Comparison of ENCODE assay signal across 9 cellular contexts in the genomic region with DNA sequence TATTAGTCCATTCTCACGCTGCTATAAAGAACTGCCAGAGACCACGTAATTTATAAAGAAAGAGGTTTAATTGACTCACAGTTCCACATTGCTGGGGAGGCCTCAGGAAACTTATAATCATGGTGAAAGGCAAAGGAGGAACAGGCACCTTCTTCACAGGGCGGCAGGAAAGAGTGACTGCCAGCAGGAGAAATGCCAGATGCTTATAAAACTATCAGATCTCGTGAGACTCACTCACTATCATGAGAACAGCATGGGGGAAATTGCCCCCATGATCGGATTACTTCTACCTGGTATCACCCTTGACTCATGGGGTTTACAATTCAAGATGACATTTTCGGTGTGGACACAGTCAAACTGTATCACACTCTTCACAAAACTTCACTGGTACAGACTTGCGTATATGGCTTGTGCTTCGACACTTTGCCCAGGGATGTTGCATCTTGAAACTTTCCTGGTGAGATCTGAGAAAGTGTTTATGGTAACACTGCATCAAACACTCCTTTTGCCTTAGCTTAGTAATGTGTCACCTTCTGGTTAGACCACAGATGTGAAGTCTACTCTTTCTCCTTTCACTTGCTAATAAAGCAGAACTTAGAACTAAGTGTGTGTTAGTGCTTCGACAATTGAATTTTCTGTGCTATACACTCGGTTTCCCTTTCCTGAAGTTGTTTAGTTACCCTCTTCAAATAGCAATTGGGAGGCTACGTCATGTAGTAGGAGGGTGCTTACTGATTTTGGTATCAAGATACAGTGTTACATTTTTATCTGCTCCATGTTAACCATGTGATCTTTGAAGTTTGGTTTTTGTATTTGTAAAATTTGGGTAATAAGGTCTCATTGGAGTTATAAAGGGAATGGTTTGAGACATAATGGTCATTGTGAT.
A peak's percentile ranks its signal among the peaks of the same experiment; 100 is the strongest.
DNase-seq lines count a peak whose midpoint lies in the region; ATAC-seq and FAIRE-seq lines count a peak whose summit lies in the region.
"Had no signal": no experiment of that assay in that cellular context is flagged by ENCODE, and none has a peak within 500 bp of the region (broad histone marks: within the 10 kb centered on the region; RNA-seq: fewer than 3 reads in every experiment).

No MANE protein-coding gene starts in this region.

- 69 to 85% (median 70%) methylated on average over 11 of the region's 11 CpGs for WGBS in small intestine, 3 donors

- peak overlapping the region; percentile 82 for H3K27ac Mint-ChIP-seq in activated CD8-positive, alpha-beta T cell treated with anti-CD3 and anti-CD28 coated beads, Interleukin-2, amount 10 ng/mL, durations not matched to agents 7 days and 5 days

- CTCF ChIA-PET in activated CD8-positive, alpha-beta T cell treated with anti-CD3 and anti-CD28 coated beads, Interleukin-2, amount 10 ng/mL, durations not matched to agents 7 days and 5 days (lab: Charles Lee): interaction anchor here (1.0 to 3.8 kb wide), 5 partner anchors 16 to 615 kb away, joined by 3 to 20 read pairs (median 4); no protein-coding TSS in a partner anchor

- H3K4me1 ChIP-seq in small intestine (ENCODE audit: control insufficient read depth in 2 of 2, insufficient read depth in 1 of 2, low read depth in 1 of 2, low read length in 1 of 2): no peaks in the 10 kb centered on the region

- H3K27ac ChIP-seq in small intestine (ENCODE audit: low read depth in 1 of 2, low read length in 1 of 2): no peak overlapping the region

- H3K4me3 ChIP-seq in small intestine (ENCODE audit: low read depth in 1 of 2, low read length in 2 of 2): no peak overlapping the region

- POLR2A ChIA-PET in activated CD8-positive, alpha-beta T cell treated with anti-CD3 and anti-CD28 coated beads, Interleukin-2, amount 10 ng/mL, durations not matched to agents 7 days and 5 days (lab: Charles Lee): interaction anchor here (1.0 to 1.2 kb wide), 2 partner anchors 9 to 19 kb away, joined by 3 read pairs; no protein-coding TSS in a partner anchor

- peaks cover 32% of the 10 kb centered on the region for H3K4me1 Mint-ChIP-seq in activated CD8-positive, alpha-beta T cell treated with anti-CD3 and anti-CD28 coated beads, Interleukin-2, amount 10 ng/mL, durations not matched to agents 7 days and 5 days (ENCODE audit: low read depth)

- H3K36me3 Mint-ChIP-seq in activated CD8-positive, alpha-beta T cell treated with anti-CD3 and anti-CD28 coated beads, Interleukin-2, amount 10 ng/mL, durations not matched to agents 7 days and 5 days (ENCODE audit: low read depth): peaks cover 43% of the 10 kb centered on the region

- peak; percentile 91 for ATAC-seq in GM18858 (IDR thresholded peaks at IDR 0.05; ENCODE audit: unreplicated experiment)
- ATAC-seq in HG02885 (IDR thresholded peaks at IDR 0.05; ENCODE audit: poor library complexity, unreplicated experiment): peak; percentile 71
- peak; percentile 91 for ATAC-seq in activated CD8-positive, alpha-beta T cell treated with anti-CD3 and anti-CD28 coated beads, Interleukin-2, amount 10 ng/mL, durations not matched to agents 7 days and 5 days

- H3K4me3 Mint-ChIP-seq in activated CD8-positive, alpha-beta T cell treated with anti-CD3 and anti-CD28 coated beads, Interleukin-2, amount 10 ng/mL, durations not matched to agents 7 days and 5 days: peak overlapping the region; percentile 56

- H3K36me3 ChIP-seq in small intestine (ENCODE audit: control insufficient read depth in 2 of 2, insufficient read depth in 2 of 2, low read length in 2 of 2): no peaks in the 10 kb centered on the region

- H3K27me3 ChIP-seq in small intestine (ENCODE audit: control insufficient read depth in 2 of 2, insufficient read depth in 2 of 2, low read length in 2 of 2): no peaks in the 10 kb centered on the region

- FAIRE-seq in small intestine (lab: Jason Lieb, UNC): no peak

- no peaks in the 10 kb centered on the region for H3K9me3 ChIP-seq in small intestine (ENCODE audit: control insufficient read depth, low read depth)

- no peaks in the 10 kb centered on the region for H3K9me3 Mint-ChIP-seq in activated CD8-positive, alpha-beta T cell treated with anti-CD3 and anti-CD28 coated beads, Interleukin-2, amount 10 ng/mL, durations not matched to agents 7 days and 5 days (ENCODE audit: insufficient read depth)

- no peaks in the 10 kb centered on the region for H3K27me3 Mint-ChIP-seq in activated CD8-positive, alpha-beta T cell treated with anti-CD3 and anti-CD28 coated beads, Interleukin-2, amount 10 ng/mL, durations not matched to agents 7 days and 5 days (ENCODE audit: low read depth)

- DNase-seq in activated CD8-positive, alpha-beta T cell treated with anti-CD3 and anti-CD28 coated beads, Interleukin-2, amount 10 ng/mL, durations not matched to agents 7 days and 5 days: peak; percentile 49
- DNase-seq in small intestine (peak; percentile 17), NCI-H187 (lab: John Stamatoyannopoulos, UW) (no peak), iPS-NIHi7 (ENCODE audit: extremely low spot score) (no peak), NCI-H1694 (lab: John Stamatoyannopoulos, UW) (no peak), NCI-H1417 treated with DMSO at 0.1 percent for 48 hours (lab: John Stamatoyannopoulos, UW) (no peak)
- DNase-seq: GDM1 had no signal

Comparison
In these comparisons a context has a peak if more than half of its experiments do, and no peak if none do; other contexts are left out.
1. DNase-seq: peak in activated CD8-positive, alpha-beta T cell treated with anti-CD3 and anti-CD28 coated beads, Interleukin-2, amount 10 ng/mL, durations not matched to agents 7 days and 5 days (single experiment) and small intestine (single experiment); none in NCI-H187 (0 of 2), iPS-NIHi7 (single experiment), NCI-H1694 (single experiment) and NCI-H1417 treated with DMSO at 0.1 percent for 48 hours (single experiment).
2. Peak in every context shown above with its lines, with median percentiles within 50 percentile points of each other: ATAC-seq.